18 cellular contexts compared by ENCODE assay signal in the genomic region with DNA sequence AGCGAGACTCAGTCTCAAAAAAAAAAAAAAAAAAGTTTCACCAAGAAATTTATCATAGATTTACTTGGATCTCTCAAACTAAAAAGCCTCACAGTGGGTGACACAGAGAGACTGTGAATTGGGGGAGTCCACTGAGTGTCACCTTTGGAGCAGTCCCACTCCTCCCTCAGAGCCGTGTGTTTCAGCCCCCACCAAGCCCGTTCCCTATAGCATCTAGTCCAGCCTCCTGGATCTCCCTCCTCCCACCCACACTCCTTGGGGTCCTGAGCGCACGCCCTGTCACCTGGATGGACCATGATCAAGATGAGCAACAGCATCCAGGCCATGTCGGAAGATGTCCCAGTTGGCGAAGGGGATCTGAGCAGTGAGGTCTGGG. TPM values are rescaled to one million over a fixed set of nuclear protein-coding genes. Genes with fewer than 3 reads are reported as not detected.
DNase-seq lines count a peak whose midpoint lies in the region; ATAC-seq, FAIRE-seq and TF ChIP-seq lines count a peak whose summit lies in the region.
"Had no signal": no experiment of that assay in that cellular context is flagged by ENCODE, and none has a peak within 500 bp of the region (broad histone marks: within the 10 kb centered on the region; RNA-seq: fewer than 3 reads in every experiment).

No MANE protein-coding gene starts in this region.

- H2AFZ ChIP-seq in GM12878 (ENCODE audit: control insufficient read depth, low read depth, low read length), result peak overlapping the region; percentile 91

- H3K4me1 ChIP-seq in GM12878 (ENCODE audit: control insufficient read depth, insufficient read depth, low read length) (peaks cover 28% of the 10 kb centered on the region), spleen (peaks cover 18 to 100% (median 63%) of the 10 kb centered on the region in 6 donors), gastrocnemius medialis (no peaks in the 10 kb centered on the region)
- H3K4me1 ChIP-seq: testis had no signal

- no peaks in the 10 kb centered on the region for H4K20me1 ChIP-seq in GM12878 (ENCODE audit: control insufficient read depth, insufficient read depth)

- RAD21 ChIA-PET in GM12878 (lab: Charles Lee; ENCODE audit: unreplicated experiment), result interaction anchor here (1.0 to 12.5 kb wide), 6 partner anchors 11 to 98 kb away, joined by 3 to 668 read pairs (median 48); a partner anchor contains a TSS

- H3K4me2 ChIP-seq in GM12878 (ENCODE audit: control insufficient read depth, insufficient read depth), result peak overlapping the region; percentile 91

- peak overlapping the region; percentile 54 for H3K4me3 Mint-ChIP-seq in activated CD4-positive, alpha-beta T cell treated with anti-CD3 and anti-CD28 coated beads, Interleukin-2, amount 10 ng/mL, durations not matched to agents 7 days and 5 days

- ATAC-seq in GM12878 (peak; percentile 6), gastrocnemius medialis (no peak)
- ATAC-seq: left lobe of liver had no signal

- BruUV-seq in GM12878 (replicated peaks; lab: Mats Ljungman, UMichigan), result no TSS peak

- H3K9me3 ChIP-seq in KOPT-K1 (ENCODE audit: insufficient read depth, low read length, poor library complexity, severe bottlenecking) (no peaks in the 10 kb centered on the region), GM12878 (replicated peaks; ENCODE audit: control insufficient read depth, insufficient read depth, low read length) (no peaks in the 10 kb centered on the region), spleen (no peaks in the 10 kb centered on the region), gastrocnemius medialis (no peaks in the 10 kb centered on the region)
- H3K9me3 ChIP-seq: testis had no signal

- no peaks in the 10 kb centered on the region for H3K9me3 Mint-ChIP-seq in activated CD4-positive, alpha-beta T cell treated with anti-CD3 and anti-CD28 coated beads, Interleukin-2, amount 10 ng/mL, durations not matched to agents 7 days and 5 days

- H3K36me3 ChIP-seq in KOPT-K1 (ENCODE audit: insufficient read depth, low read length), result no peaks in the 10 kb centered on the region
- H3K36me3 ChIP-seq in GM12878 (ENCODE audit: control insufficient read depth in 2 of 2, insufficient read depth in 2 of 2, low read length in 1 of 2), result no peaks in the 10 kb centered on the region
- peaks cover 0 to 24% (median 2%) of the 10 kb centered on the region in 6 donors for H3K36me3 ChIP-seq in spleen
- no peaks in the 10 kb centered on the region for H3K36me3 ChIP-seq in gastrocnemius medialis

- no peak for TF ChIP-seq EP300 in GM12878 (IDR thresholded peaks at IDR 0.05; ENCODE audit: borderline replicate concordance in 1 of 2, control insufficient read depth in 1 of 2, low read depth in 2 of 2, low read length in 2 of 2)

- no peak for FAIRE-seq in GM12878 (lab: Jason Lieb, UNC)
- FAIRE-seq: bronchial epithelial cell had no signal

- H3K9ac ChIP-seq in GM12878 (ENCODE audit: control insufficient read depth, insufficient read depth, low read length), result peak overlapping the region; percentile 38

- SMC1A ChIA-PET in GM12878 (lab: Charles Lee; ENCODE audit: uncharacterized antibody, unreplicated experiment), result interaction anchor here (1.0 to 45.5 kb wide), 7 partner anchors 10 to 103 kb away, joined by 3 to 1989 read pairs (median 4); a partner anchor contains a TSS

- no peaks in the 10 kb centered on the region for H3K79me2 ChIP-seq in GM12878 (ENCODE audit: control insufficient read depth, insufficient read depth, low read length)

- peak overlapping the region; percentile 90 for H3K27ac Mint-ChIP-seq in activated CD4-positive, alpha-beta T cell treated with anti-CD3 and anti-CD28 coated beads, Interleukin-2, amount 10 ng/mL, durations not matched to agents 7 days and 5 days

- no peak for DNase-seq in activated CD4-positive, alpha-beta T cell treated with anti-CD3 and anti-CD28 coated beads, Interleukin-2, amount 10 ng/mL, durations not matched to agents 7 days and 5 days
- no peak for DNase-seq in activated CD4-positive, alpha-beta T cell treated with anti-CD3 and anti-CD28 coated beads, Interleukin-2, amount 50 U/mL, for 4 hours
- DNase-seq in GM12878 (ENCODE audit: low read depth, low spot score), result no peak
- DNase-seq in spleen, result no peak
- DNase-seq in gastrocnemius medialis, result no peak
- DNase-seq in NCI-H446 (lab: John Stamatoyannopoulos, UW), result no peak
- DNase-seq in DMS153 treated with DMSO at 0.1 percent for 48 hours (lab: John Stamatoyannopoulos, UW; ENCODE audit: unreplicated experiment), result no peak
- DNase-seq: activated CD4-positive, alpha-beta T cell treated with anti-CD3 and anti-CD28 coated beads, Interleukin-2, amount 50 U/mL, for 1 hour; Calu3; NCI-H2081 treated with DMSO at 0.1 percent for 48 hours; T-helper 9 cell; testis had no signal

- H3K4me3 ChIP-seq in GM12878, result no peak overlapping the region
- peak overlapping the region in 5 of 8 donors; percentile 1 to 59 (median 14) for H3K4me3 ChIP-seq in spleen
- no peak overlapping the region for H3K4me3 ChIP-seq in gastrocnemius medialis
- H3K4me3 ChIP-seq: testis had no signal

- no peaks in the 10 kb centered on the region for H3K27me3 ChIP-seq in GM12878 (replicated peaks in 1 of 2; ENCODE audit: control insufficient read depth in 2 of 2, insufficient read depth in 2 of 2, low read length in 1 of 2)
- H3K27me3 ChIP-seq in spleen (replicated peaks in 1 of 7), result no peaks in the 10 kb centered on the region
- H3K27me3 ChIP-seq in gastrocnemius medialis, result peaks cover 0 to 4% (median 0%) of the 10 kb centered on the region in 3 donors
- H3K27me3 ChIP-seq: testis had no signal

- TF ChIP-seq CTCF in GM12878 (IDR thresholded peaks at IDR 0.05 in 2 of 3, conservative IDR thresholded peaks at IDR 0.05 in 1 of 3; ENCODE audit: control insufficient read depth in 2 of 3, extremely low read depth in 1 of 3, insufficient read depth in 1 of 3, low read depth in 3 of 3, low read length in 3 of 3) (no peak), spleen (IDR thresholded peaks at IDR 0.05 in 8 of 11, conservative IDR thresholded peaks at IDR 0.05 in 3 of 11) (no peak), gastrocnemius medialis (IDR thresholded peaks at IDR 0.05 in 4 of 5, conservative IDR thresholded peaks at IDR 0.05 in 1 of 5) (no peak)

- no peak for TF ChIP-seq POLR2A in GM12878 (IDR thresholded peaks at IDR 0.05; ENCODE audit: low read depth, low read length)
- no peak for TF ChIP-seq POLR2A in spleen (IDR thresholded peaks at IDR 0.05)
- TF ChIP-seq POLR2A in gastrocnemius medialis (IDR thresholded peaks at IDR 0.05), result no peak

- H3K27ac ChIP-seq in KOPT-K1 (ENCODE audit: low read depth, low read length, poor library complexity, severe bottlenecking) (peak overlapping the region; percentile 48), GM12878 (ENCODE audit: control insufficient read depth, insufficient read depth) (peak overlapping the region; percentile 93), spleen (peak overlapping the region; percentile 42 to 92 (median 81)), gastrocnemius medialis (no peak overlapping the region)
- H3K27ac ChIP-seq: testis had no signal

- in situ Hi-C loops in GM12878 (cut with MboI), result no loop called here
- in situ Hi-C loops in gastrocnemius medialis (cut with MboI; ENCODE audit: low sequenced_read_pairs in 4 of 4), result loop anchor here in 1 of 4 donors (10.0 kb wide), 1 partner anchor 48 kb away; a partner anchor contains a TSS

- TF ChIP-seq RAD21 in GM12878 (IDR thresholded peaks at IDR 0.05; ENCODE audit: insufficient read depth, low read depth, low read length), result no peak

- peaks cover 15% of the 10 kb centered on the region for H3K36me3 Mint-ChIP-seq in activated CD4-positive, alpha-beta T cell treated with anti-CD3 and anti-CD28 coated beads, Interleukin-2, amount 10 ng/mL, durations not matched to agents 7 days and 5 days (ENCODE audit: low read depth)

- 26% methylated on average over 7 of the region's 7 CpGs for WGBS in GM12878 (ENCODE audit: insufficient coverage, insufficient replicate concordance, low lambda C conversion rate, missing lambda C conversion rate)
- WGBS in spleen, 5 donors, result 76 to 83% (median 81%) methylated on average over 5 to 7 of the region's 7 CpGs

- H3K27me3 Mint-ChIP-seq in activated CD4-positive, alpha-beta T cell treated with anti-CD3 and anti-CD28 coated beads, Interleukin-2, amount 10 ng/mL, durations not matched to agents 7 days and 5 days, result no peaks in the 10 kb centered on the region

- peaks cover 58% of the 10 kb centered on the region for H3K4me1 Mint-ChIP-seq in activated CD4-positive, alpha-beta T cell treated with anti-CD3 and anti-CD28 coated beads, Interleukin-2, amount 10 ng/mL, durations not matched to agents 7 days and 5 days

- POLR2A ChIA-PET in activated CD4-positive, alpha-beta T cell treated with anti-CD3 and anti-CD28 coated beads, Interleukin-2, amount 10 ng/mL, durations not matched to agents 7 days and 5 days (lab: Charles Lee), result interaction anchor here (1.0 to 1.3 kb wide), 5 partner anchors 10 to 37 kb away, joined by 3 to 9 read pairs (median 5); a partner anchor contains a TSS
- POLR2A ChIA-PET in GM12878 (lab: Charles Lee), result interaction anchor here (0.6 to 8.5 kb wide), 16 partner anchors 11 to 1246 kb away, joined by 3 to 282 read pairs (median 4); a partner anchor contains a TSS

- intact Hi-C loops in GM12878 (cut with micrococcal nuclease; ENCODE audit: unreplicated experiment), result loop anchor here (10.0 kb wide), 1 partner anchor 198 kb away; no protein-coding TSS in a partner anchor
- intact Hi-C loops in spleen (cut with DNase I; ENCODE audit: low total_unique reads), result no loop called here
- intact Hi-C loops in gastrocnemius medialis (cut with DNase I; ENCODE audit: low total_unique reads), result no loop called here

- CTCF ChIA-PET in activated CD4-positive, alpha-beta T cell treated with anti-CD3 and anti-CD28 coated beads, Interleukin-2, amount 10 ng/mL, durations not matched to agents 7 days and 5 days (lab: Charles Lee), result interaction anchor here (2.5 to 30.8 kb wide), 3 partner anchors 11 to 42 kb away, joined by 7 to 576 read pairs (median 497); a partner anchor contains a TSS
- CTCF ChIA-PET in GM12878 (lab: Yijun Ruan, JAX), result interaction anchor here (1.2 to 31.0 kb wide), 4 partner anchors 12 to 99 kb away, joined by 3 to 2098 read pairs (median 397); a partner anchor contains a TSS

RNA-seq across cellular contexts. Expression of a gene that starts 0.4 kb away (rescaled TPM):
- total RNA-seq in activated CD4-positive, alpha-beta T cell treated with anti-CD3 and anti-CD28 coated beads, Interleukin-2, amount 10 ng/mL, durations not matched to agents 7 days and 5 days, result 10 to 100 TPM; 20.0 to 23.8 TPM
- 0.94 and 1.2 TPM in 2 replicates for total RNA-seq in GM12878 (2013; cell fraction: nucleolus; rRNA removed)
- total RNA-seq in GM12878 (2014; rRNA removed) (11.2 and 13.1 TPM in 2 replicates), GM12878 (2014; rRNA removed; fragmentation: Illumina TruSeq; extraction: Trizol) (9.4 and 11.4 TPM in 2 replicates), GM12878 (2021) (20.2 and 21.0 TPM in 2 replicates), spleen (10 to 100 TPM in 6 of 7 donors, 1 to 10 TPM in 1; 7.8 to 28.1 (median 12.1) TPM), gastrocnemius medialis (not detected)
- 19.9 TPM for polyA plus RNA-seq in GM12878 (2011; ENCODE audit: low read depth)
- polyA plus RNA-seq in GM12878 (2011; rRNA removed) (7.7 and 12.0 TPM in 2 replicates), GM12878 (2014; fragmentation: Illumina TruSeq; extraction: Trizol) (10.1 and 16.8 TPM in 2 replicates), GM12878 (2014; fragmentation: Nextera tagmentation; extraction: Ambion mirVana) (10 to 100 TPM; 31.2 to 42.3 TPM), GM12878 (2014; rRNA removed) (16.9 and 27.6 TPM in 2 replicates), GM12878 (2016; fragmentation: Nextera tagmentation; extraction: Ambion mirVana) (10 to 100 TPM in 1 of 2 experiments, 1 to 10 TPM in 1; 9.4 to 15.0 TPM), spleen (10 to 100 TPM; 15.9 to 30.3 (median 25.3) TPM)
- polyA plus RNA-seq in GM12878 (2011; cell fraction: cytosol; rRNA removed), result 22.0 and 25.1 TPM in 2 replicates
- polyA plus RNA-seq in GM12878 (2011; cell fraction: nucleus; rRNA removed), result 8.0 and 9.0 TPM in 2 replicates
- polyA plus RNA-seq in GM12878 (2012), result 19.6 and 22.4 TPM in 2 replicates
- polyA minus RNA-seq in GM12878 (2011; rRNA and poly(A)+ RNA removed), result 14.8 and 15.3 TPM in 2 replicates
- polyA minus RNA-seq in GM12878 (2011; cell fraction: cytosol; rRNA and poly(A)+ RNA removed), result 7.3 and 7.5 TPM in 2 replicates
- 2.5 and 3.0 TPM in 2 replicates for polyA minus RNA-seq in GM12878 (2011; cell fraction: nucleus; rRNA and poly(A)+ RNA removed)
- total RNA-seq: A673, bronchial epithelial cell, Calu3, left lobe of liver, MCF 10A, pulmonary artery endothelial cell had no signal

RNA-seq across cellular contexts. Expression of a gene that starts 6.3 kb away (rescaled TPM):
- 10 to 100 TPM; 33.3 to 36.8 TPM for total RNA-seq in activated CD4-positive, alpha-beta T cell treated with anti-CD3 and anti-CD28 coated beads, Interleukin-2, amount 10 ng/mL, durations not matched to agents 7 days and 5 days
- 1.6 and 2.5 TPM in 2 replicates for total RNA-seq in GM12878 (2013; cell fraction: nucleolus; rRNA removed)
- total RNA-seq in GM12878 (2014; rRNA removed) (12.2 and 16.8 TPM in 2 replicates), GM12878 (2014; rRNA removed; fragmentation: Illumina TruSeq; extraction: Trizol) (16.4 and 19.1 TPM in 2 replicates), GM12878 (2021) (16.5 and 20.6 TPM in 2 replicates), spleen (100 to 1,000 TPM; 139 to 268 (median 217) TPM), gastrocnemius medialis (10 to 100 TPM in 1 of 4 donors, 1 to 10 TPM in 2, not detected in 1; 1.6 to 22.3 (median 4.1) TPM)
- 8.2 TPM for polyA plus RNA-seq in GM12878 (2011; ENCODE audit: low read depth)
- polyA plus RNA-seq in GM12878 (2011; rRNA removed) (2.9 and 4.1 TPM in 2 replicates), GM12878 (2014; fragmentation: Illumina TruSeq; extraction: Trizol) (22.3 and 23.3 TPM in 2 replicates), GM12878 (2014; fragmentation: Nextera tagmentation; extraction: Ambion mirVana) (10 to 100 TPM; 30.0 to 35.5 TPM), GM12878 (2014; rRNA removed) (21.2 and 26.3 TPM in 2 replicates), GM12878 (2016; fragmentation: Nextera tagmentation; extraction: Ambion mirVana) (10 to 100 TPM; 10.0 to 11.9 TPM), spleen (100 to 1,000 TPM; 128 to 214 (median 203) TPM)
- polyA plus RNA-seq in GM12878 (2011; cell fraction: cytosol; rRNA removed), result 3.4 and 5.0 TPM in 2 replicates
- 3.6 and 5.1 TPM in 2 replicates for polyA plus RNA-seq in GM12878 (2011; cell fraction: nucleus; rRNA removed)
- 12.3 and 12.5 TPM in 2 replicates for polyA plus RNA-seq in GM12878 (2012)
- polyA minus RNA-seq in GM12878 (2011; rRNA and poly(A)+ RNA removed), result 1.6 and 2.0 TPM in 2 replicates
- not detected in 2 replicates for polyA minus RNA-seq in GM12878 (2011; cell fraction: cytosol; rRNA and poly(A)+ RNA removed)
- polyA minus RNA-seq in GM12878 (2011; cell fraction: nucleus; rRNA and poly(A)+ RNA removed), result 2.0 TPM in 1 of 2 replicates, not detected in the other
- total RNA-seq: A673, bronchial epithelial cell, MCF 10A had no signal

RNA-seq across cellular contexts. Expression of a gene that starts 10.2 kb away (rescaled TPM):
- 100 to 1,000 TPM; 585 to 747 TPM for total RNA-seq in activated CD4-positive, alpha-beta T cell treated with anti-CD3 and anti-CD28 coated beads, Interleukin-2, amount 10 ng/mL, durations not matched to agents 7 days and 5 days
- total RNA-seq in GM12878 (2013; cell fraction: nucleolus; rRNA removed), result 7.5 and 8.2 TPM in 2 replicates
- total RNA-seq in GM12878 (2014; rRNA removed), result 37.9 and 48.6 TPM in 2 replicates
- total RNA-seq in GM12878 (2014; rRNA removed; fragmentation: Illumina TruSeq; extraction: Trizol), result 22.6 and 23.3 TPM in 2 replicates
- total RNA-seq in GM12878 (2021), result 46.8 and 50.9 TPM in 2 replicates
- 17.1 TPM for polyA plus RNA-seq in GM12878 (2011; ENCODE audit: low read depth)
- 3.2 and 4.9 TPM in 2 replicates for polyA plus RNA-seq in GM12878 (2011; rRNA removed)
- polyA plus RNA-seq in GM12878 (2011; cell fraction: cytosol; rRNA removed), result 8.2 and 11.5 TPM in 2 replicates
- 8.7 and 10.0 TPM in 2 replicates for polyA plus RNA-seq in GM12878 (2011; cell fraction: nucleus; rRNA removed)
- polyA plus RNA-seq in GM12878 (2012), result 66.8 and 106 TPM in 2 replicates
- 2.7 and 10.0 TPM in 2 replicates for polyA plus RNA-seq in GM12878 (2014; fragmentation: Illumina TruSeq; extraction: Trizol)
- polyA plus RNA-seq in GM12878 (2014; fragmentation: Nextera tagmentation; extraction: Ambion mirVana), result 1 to 10 TPM in 1 of 2 experiments, under 1 TPM in 1; 0.71 to 5.9 TPM
- polyA plus RNA-seq in GM12878 (2014; rRNA removed), result 74.3 and 91.2 TPM in 2 replicates
- polyA plus RNA-seq in GM12878 (2016; fragmentation: Nextera tagmentation; extraction: Ambion mirVana), result 10 to 100 TPM; 16.6 to 24.0 TPM
- polyA minus RNA-seq in GM12878 (2011; rRNA and poly(A)+ RNA removed), result 2.0 TPM in 2 replicates
- polyA minus RNA-seq in GM12878 (2011; cell fraction: cytosol; rRNA and poly(A)+ RNA removed), result 1.4 and 2.7 TPM in 2 replicates
- polyA minus RNA-seq in GM12878 (2011; cell fraction: nucleus; rRNA and poly(A)+ RNA removed), result 3.0 and 5.3 TPM in 2 replicates
- total RNA-seq in spleen, result 100 to 1,000 TPM in 6 of 7 donors, 10 to 100 TPM in 1; 83.0 to 403 (median 162) TPM
- 1,000 to 10,000 TPM in 1 of 3 donors, 100 to 1,000 TPM in 2; 804 to 1,256 (median 838) TPM for polyA plus RNA-seq in spleen
- not detected for total RNA-seq in gastrocnemius medialis
- total RNA-seq: A673, bronchial epithelial cell had no signal

RNA-seq across cellular contexts. Expression of a gene that starts 17.0 kb away (rescaled TPM):
- 10 to 100 TPM; 46.5 to 47.1 TPM for total RNA-seq in activated CD4-positive, alpha-beta T cell treated with anti-CD3 and anti-CD28 coated beads, Interleukin-2, amount 10 ng/mL, durations not matched to agents 7 days and 5 days
- 19.7 and 21.4 TPM in 2 replicates for total RNA-seq in GM12878 (2013; cell fraction: nucleolus; rRNA removed)
- 89.1 and 92.9 TPM in 2 replicates for total RNA-seq in GM12878 (2014; rRNA removed)
- 68.6 and 70.2 TPM in 2 replicates for total RNA-seq in GM12878 (2014; rRNA removed; fragmentation: Illumina TruSeq; extraction: Trizol)
- total RNA-seq in GM12878 (2021), result 80.5 and 83.9 TPM in 2 replicates
- polyA plus RNA-seq in GM12878 (2011; ENCODE audit: low read depth), result 12.5 TPM
- 15.0 and 22.7 TPM in 2 replicates for polyA plus RNA-seq in GM12878 (2011; rRNA removed)
- polyA plus RNA-seq in GM12878 (2011; cell fraction: cytosol; rRNA removed), result 28.8 and 29.4 TPM in 2 replicates
- 74.0 and 77.8 TPM in 2 replicates for polyA plus RNA-seq in GM12878 (2011; cell fraction: nucleus; rRNA removed)
- polyA plus RNA-seq in GM12878 (2012), result 26.7 and 36.6 TPM in 2 replicates
- 50.6 and 74.3 TPM in 2 replicates for polyA plus RNA-seq in GM12878 (2014; fragmentation: Illumina TruSeq; extraction: Trizol)
- 10 to 100 TPM; 18.0 to 30.2 TPM for polyA plus RNA-seq in GM12878 (2014; fragmentation: Nextera tagmentation; extraction: Ambion mirVana)
- polyA plus RNA-seq in GM12878 (2014; rRNA removed), result 94.8 and 97.1 TPM in 2 replicates
- 10 to 100 TPM; 49.4 to 53.5 TPM for polyA plus RNA-seq in GM12878 (2016; fragmentation: Nextera tagmentation; extraction: Ambion mirVana)
- 12.1 and 23.3 TPM in 2 replicates for polyA minus RNA-seq in GM12878 (2011; rRNA and poly(A)+ RNA removed)
- polyA minus RNA-seq in GM12878 (2011; cell fraction: cytosol; rRNA and poly(A)+ RNA removed), result 14.3 and 17.4 TPM in 2 replicates
- 34.0 and 36.5 TPM in 2 replicates for polyA minus RNA-seq in GM12878 (2011; cell fraction: nucleus; rRNA and poly(A)+ RNA removed)
- 10 to 100 TPM in 5 of 7 donors, 1 to 10 TPM in 2; 6.5 to 18.3 (median 11.6) TPM for total RNA-seq in spleen
- polyA plus RNA-seq in spleen, result 10 to 100 TPM in 2 of 3 donors, 1 to 10 TPM in 1; 5.5 to 17.3 (median 13.3) TPM
- total RNA-seq in gastrocnemius medialis, result under 1 TPM in 2 of 4 donors, not detected in 2; 0.23 to 0.87 TPM
- total RNA-seq: bronchial epithelial cell, MCF 10A, pulmonary artery endothelial cell had no signal

RNA-seq across cellular contexts. Expression of a gene that starts 20.3 kb away (rescaled TPM):
- 10 to 100 TPM; 20.9 to 27.0 TPM for total RNA-seq in activated CD4-positive, alpha-beta T cell treated with anti-CD3 and anti-CD28 coated beads, Interleukin-2, amount 10 ng/mL, durations not matched to agents 7 days and 5 days
- total RNA-seq in GM12878 (2013; cell fraction: nucleolus; rRNA removed), result 9.0 and 10.2 TPM in 2 replicates
- total RNA-seq in GM12878 (2014; rRNA removed), result 50.0 and 50.2 TPM in 2 replicates
- total RNA-seq in GM12878 (2014; rRNA removed; fragmentation: Illumina TruSeq; extraction: Trizol), result 35.8 and 36.4 TPM in 2 replicates
- 69.8 and 72.5 TPM in 2 replicates for total RNA-seq in GM12878 (2021)
- 45.5 TPM for polyA plus RNA-seq in GM12878 (2011; ENCODE audit: low read depth)
- 10.6 and 27.5 TPM in 2 replicates for polyA plus RNA-seq in GM12878 (2011; rRNA removed)
- polyA plus RNA-seq in GM12878 (2011; cell fraction: cytosol; rRNA removed), result 30.5 and 33.8 TPM in 2 replicates
- polyA plus RNA-seq in GM12878 (2011; cell fraction: nucleus; rRNA removed), result 26.1 and 29.1 TPM in 2 replicates
- polyA plus RNA-seq in GM12878 (2012), result 70.4 and 102 TPM in 2 replicates
- polyA plus RNA-seq in GM12878 (2014; fragmentation: Illumina TruSeq; extraction: Trizol), result 84.7 and 94.0 TPM in 2 replicates
- polyA plus RNA-seq in GM12878 (2014; fragmentation: Nextera tagmentation; extraction: Ambion mirVana), result 100 to 1,000 TPM in 1 of 2 experiments, 10 to 100 TPM in 1; 87.8 to 100 TPM
- polyA plus RNA-seq in GM12878 (2014; rRNA removed), result 40.8 and 46.9 TPM in 2 replicates
- polyA plus RNA-seq in GM12878 (2016; fragmentation: Nextera tagmentation; extraction: Ambion mirVana), result 10 to 100 TPM; 80.3 to 88.3 TPM
- 17.0 and 17.4 TPM in 2 replicates for polyA minus RNA-seq in GM12878 (2011; rRNA and poly(A)+ RNA removed)
- polyA minus RNA-seq in GM12878 (2011; cell fraction: cytosol; rRNA and poly(A)+ RNA removed), result 19.0 and 20.9 TPM in 2 replicates
- 4.0 and 4.9 TPM in 2 replicates for polyA minus RNA-seq in GM12878 (2011; cell fraction: nucleus; rRNA and poly(A)+ RNA removed)
- total RNA-seq in spleen, result 10 to 100 TPM in 1 of 7 donors, 1 to 10 TPM in 6; 2.4 to 14.4 (median 5.1) TPM
- polyA plus RNA-seq in spleen, result 1 to 10 TPM; 6.8 to 9.2 (median 7.3) TPM
- total RNA-seq in gastrocnemius medialis, result not detected
- total RNA-seq: A673, bronchial epithelial cell, Calu3, MCF 10A had no signal

Comparison
In these comparisons a context has a peak if more than half of its experiments do, and no peak if none do; other contexts are left out.
1. H3K27ac ChIP-seq: peak in KOPT-K1 (single experiment), GM12878 (single experiment) and spleen (8 of 8); none in gastrocnemius medialis (0 of 4).
2. H3K4me3 ChIP-seq: peak in spleen (5 of 8); none in GM12878 (single experiment) and gastrocnemius medialis (0 of 4).
3. RNA of a gene that starts 10.2 kb away (total RNA-seq): 585 to 747 TPM in activated CD4-positive, alpha-beta T cell treated with anti-CD3 and anti-CD28 coated beads, Interleukin-2, amount 10 ng/mL, durations not matched to agents 7 days and 5 days, 83.0 to 403 TPM in spleen and 7.5 to 50.9 TPM in GM12878; not detected in gastrocnemius medialis; every median in the first group is over 4 times any median in the second.